9 cellular contexts compared by ENCODE assay signal in genomic region chr19:35868823-35869326, GRCh38. TPM values are rescaled to one million over a fixed set of nuclear protein-coding genes. Genes with fewer than 3 reads are reported as not detected.
DNase-seq lines count a peak whose midpoint lies in the region; ATAC-seq, FAIRE-seq and TF ChIP-seq lines count a peak whose summit lies in the region.
"Had no signal": no experiment of that assay in that cellular context is flagged by ENCODE, and none has a peak within 500 bp of the region (broad histone marks: within the 10 kb centered on the region; RNA-seq: fewer than 3 reads in every experiment).

No MANE protein-coding gene starts in this region.

- H4K20me1 ChIP-seq in DND-41 (ENCODE audit: insufficient read depth, low read length): no peaks in the 10 kb centered on the region

- TF ChIP-seq POLR2A in Peyer's patch (IDR thresholded peaks at IDR 0.05) (no peak), H54 (IDR thresholded peaks at IDR 0.05; ENCODE audit: low read depth, low read length) (no peak)

- H3K36me3 ChIP-seq in DND-41 (ENCODE audit: insufficient read depth, low read length) (no peaks in the 10 kb centered on the region), Peyer's patch (no peaks in the 10 kb centered on the region), esophagus (ENCODE audit: control insufficient read depth in 2 of 2, insufficient read depth in 2 of 2, low read length in 1 of 2) (no peaks in the 10 kb centered on the region)

- no peak for TF ChIP-seq CTCF in DND-41 (IDR thresholded peaks at IDR 0.05; ENCODE audit: borderline replicate concordance, extremely low read depth, low read length, poor library complexity, severe bottlenecking)
- TF ChIP-seq CTCF in Peyer's patch (IDR thresholded peaks at IDR 0.05): no peak
- TF ChIP-seq CTCF in retinal pigment epithelial cell (conservative IDR thresholded peaks at IDR 0.05; ENCODE audit: low read depth, low read length): no peak

- peak overlapping the region in 1 of 2 experiments; percentile 39; a peak in 1 of 4 replicates for H3K4me3 ChIP-seq in DND-41 (ENCODE audit: low read depth in 1 of 2, low read length in 2 of 2)
- peak overlapping the region; percentile 20 to 56 (median 55) for H3K4me3 ChIP-seq in Peyer's patch
- peak overlapping the region; percentile 41 to 45 for H3K4me3 ChIP-seq in esophagus (ENCODE audit: low read depth in 1 of 2, low read length in 2 of 2)
- H3K4me3 ChIP-seq in retinal pigment epithelial cell (ENCODE audit: low read length): peak overlapping the region; percentile 75

- no peaks in the 10 kb centered on the region for H3K79me2 ChIP-seq in DND-41 (ENCODE audit: insufficient read depth, low read length)

- ATAC-seq in DND-41 (ENCODE audit: insufficient read depth, low read depth): no peak
- no peak for ATAC-seq in HG03097 (IDR thresholded peaks at IDR 0.05; ENCODE audit: low FRiP score, unreplicated experiment)

- H3K27ac ChIP-seq in DND-41 (ENCODE audit: low read length) (no peak overlapping the region), Peyer's patch (no peak overlapping the region), esophagus (ENCODE audit: low read depth in 2 of 2, low read length in 1 of 2) (no peak overlapping the region)

- H3K9ac ChIP-seq in DND-41 (ENCODE audit: low read depth, low read length): peak overlapping the region; percentile 28; the same call in 1 of the 2 replicates

- peak overlapping the region; percentile 58 for H3K4me2 ChIP-seq in DND-41 (ENCODE audit: insufficient read depth, low read length)

- H3K4me1 ChIP-seq in DND-41 (ENCODE audit: insufficient read depth, low read length) (peaks cover 13% of the 10 kb centered on the region), Peyer's patch (peaks cover 0 to 20% (median 18%) of the 10 kb centered on the region in 4 donors), esophagus (ENCODE audit: control insufficient read depth in 2 of 2, insufficient read depth in 2 of 2, low read length in 1 of 2) (peaks cover 6 to 13% of the 10 kb centered on the region in 2 donors)

- no peak for DNase-seq in DND-41
- DNase-seq in Peyer's patch: no peak
- no peak for DNase-seq in retinal pigment epithelial cell (ENCODE audit: low read depth)
- no peak for DNase-seq in NCI-H2227 treated with DMSO at 0.1 percent for 48 hours (lab: John Stamatoyannopoulos, UW)
- DNase-seq in H54 (ENCODE audit: insufficient read length, low spot score): no peak
- DNase-seq in NOMO-1 treated with DMSO at 0.1 percent for 48 hours (lab: John Stamatoyannopoulos, UW; ENCODE audit: unreplicated experiment): no peak

- H3K27me3 ChIP-seq in DND-41 (ENCODE audit: insufficient read depth, low read length, poor library complexity) (peaks cover 14% of the 10 kb centered on the region), Peyer's patch (no peaks in the 10 kb centered on the region), esophagus (ENCODE audit: control insufficient read depth in 1 of 2, insufficient read depth in 2 of 2, low read length in 2 of 2) (peaks cover 0 to 2% of the 10 kb centered on the region in 2 donors)

- H2AFZ ChIP-seq in DND-41 (ENCODE audit: low read depth, low read length): no peak overlapping the region

- FAIRE-seq in H54 (lab: Jason Lieb, UNC): no peak

- WGBS in esophagus, 2 donors: 4 to 7% methylated on average over 10 to 15 of the region's 15 CpGs

- H3K9me3 ChIP-seq in DND-41 (ENCODE audit: insufficient read depth, low read length, severe bottlenecking): no peaks in the 10 kb centered on the region
- no peaks in the 10 kb centered on the region for H3K9me3 ChIP-seq in Peyer's patch
- no peaks in the 10 kb centered on the region for H3K9me3 ChIP-seq in esophagus (ENCODE audit: control insufficient read depth in 2 of 2, insufficient read depth in 1 of 2, low read depth in 1 of 2, low read length in 1 of 2)

RNA-seq across cellular contexts. Expression of gene APLP1, which starts 0.5 kb away (rescaled TPM):
- total RNA-seq in Peyer's patch: 1 to 10 TPM in 3 of 4 donors, under 1 TPM in 1; 0.53 to 8.3 (median 1.7) TPM
- polyA plus RNA-seq in esophagus: 1 to 10 TPM in 1 of 2 donors, under 1 TPM in 1; 0.69 to 1.4 TPM

RNA-seq across cellular contexts. Expression of gene KIRREL2, which starts 12.2 kb away (rescaled TPM):
- 1 to 10 TPM in 1 of 4 donors, not detected in 3; 1.7 TPM for total RNA-seq in Peyer's patch
- polyA plus RNA-seq in esophagus: under 1 TPM in 1 of 2 donors, not detected in 1; 0.02 TPM

RNA-seq across cellular contexts. Expression of gene NPHS1, which starts 16.6 kb away (rescaled TPM):
- total RNA-seq in Peyer's patch: not detected
- not detected for polyA plus RNA-seq in esophagus
- total RNA-seq: SK-MEL-5 had no signal

RNA-seq across cellular contexts. Expression of gene NFKBID, which starts 31.5 kb away (rescaled TPM):
- total RNA-seq in Peyer's patch: 10 to 100 TPM in 3 of 4 donors, 1 to 10 TPM in 1; 8.4 to 38.0 (median 23.6) TPM
- 1 to 10 TPM; 6.6 to 8.5 TPM for polyA plus RNA-seq in esophagus

RNA-seq across cellular contexts. Expression of gene HCST, which starts 33.5 kb away (rescaled TPM):
- 1 to 10 TPM in 1 of 4 donors, not detected in 3; 9.7 TPM for total RNA-seq in Peyer's patch
- polyA plus RNA-seq in esophagus: 1 to 10 TPM; 6.2 to 6.7 TPM
- total RNA-seq: SK-MEL-5 had no signal
